1 cellular context compared by ENCODE assay signal in the genomic region with DNA sequence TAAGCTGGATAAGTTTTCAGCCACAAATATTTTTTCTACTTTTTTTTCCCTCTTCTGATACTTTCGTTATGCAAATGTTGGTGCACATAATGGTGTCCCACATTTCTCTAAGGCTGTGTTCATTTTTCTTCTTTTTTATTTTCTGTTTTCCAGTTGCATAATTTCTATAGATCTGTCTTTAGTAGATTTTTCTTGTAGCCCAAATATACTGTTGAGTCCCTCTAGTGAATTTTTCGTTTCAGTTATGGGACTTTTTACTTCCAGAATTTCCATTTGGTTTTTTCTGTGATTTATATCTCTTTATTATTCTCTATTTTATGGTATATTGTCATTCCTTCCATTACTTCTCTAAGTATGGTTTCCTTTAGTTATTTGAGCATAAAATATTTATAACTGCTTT.
TF ChIP-seq lines count a peak whose summit lies in the region.

No MANE protein-coding gene starts in this region.

TF ChIP-seq in K562, 482 proteins besides CTCF, POLR2A, EP300 and RAD21 (continued from another document):
- TF ChIP-seq, protein P1, sequence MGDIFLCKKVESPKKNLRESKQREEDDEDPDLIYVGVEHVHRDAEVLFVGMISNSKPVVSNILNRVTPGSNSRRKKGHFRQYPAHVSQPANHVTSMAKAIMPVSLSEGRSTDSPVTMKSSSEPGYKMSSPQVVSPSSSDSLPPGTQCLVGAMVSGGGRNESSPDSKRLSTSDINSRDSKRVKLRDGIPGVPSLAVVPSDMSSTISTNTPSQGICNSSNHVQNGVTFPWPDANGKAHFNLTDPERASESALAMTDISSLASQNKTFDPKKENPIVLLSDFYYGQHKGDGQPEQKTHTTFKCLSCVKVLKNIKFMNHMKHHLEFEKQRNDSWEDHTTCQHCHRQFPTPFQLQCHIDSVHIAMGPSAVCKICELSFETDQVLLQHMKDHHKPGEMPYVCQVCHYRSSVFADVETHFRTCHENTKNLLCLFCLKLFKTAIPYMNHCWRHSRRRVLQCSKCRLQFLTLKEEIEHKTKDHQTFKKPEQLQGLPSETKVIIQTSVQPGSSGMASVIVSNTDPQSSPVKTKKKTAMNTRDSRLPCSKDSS (IDR thresholded peaks at IDR 0.05; ENCODE audit: low read depth, partially characterized antibody) = peak; percentile 42
- TF ChIP-seq SP1 (CRISPR knock-in tag; IDR thresholded peaks at IDR 0.05) (no peak), CBX3 (IDR thresholded peaks at IDR 0.05; ENCODE audit: borderline replicate concordance in 1 of 2, low read length in 2 of 2) (peak in 1 of 2 experiments; percentile 67; a peak in 1 of 3 replicates)
